In the genomic region with DNA sequence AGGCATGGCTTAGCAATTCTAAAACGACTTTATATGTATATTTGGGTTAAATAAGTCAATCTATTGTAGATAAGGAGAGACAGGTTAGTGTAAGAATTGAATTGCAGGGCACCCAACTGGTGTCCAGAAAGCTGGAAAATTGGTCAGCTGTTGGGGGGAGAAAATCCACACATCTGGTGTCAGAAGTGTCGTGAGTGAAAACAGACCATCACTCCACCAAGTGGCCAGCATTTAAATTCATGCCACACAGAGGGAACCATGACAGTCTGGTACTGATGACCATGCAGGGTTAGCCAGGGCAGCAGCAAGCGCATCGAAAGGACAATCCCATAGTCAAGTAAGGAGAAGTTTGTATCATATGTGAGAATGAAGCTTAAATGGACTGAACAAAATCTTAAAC, we compare ENCODE assay signal across 9 cellular contexts. TPM values are rescaled to one million over a fixed set of nuclear protein-coding genes. Genes with fewer than 3 reads are reported as not detected.
A peak's percentile ranks its signal among the peaks of the same experiment; 100 is the strongest.
DNase-seq lines count a peak whose midpoint lies in the region; ATAC-seq and TF ChIP-seq lines count a peak whose summit lies in the region.
"Had no signal": no experiment of that assay in that cellular context is flagged by ENCODE, and none has a peak within 500 bp of the region (broad histone marks: within the 10 kb centered on the region; RNA-seq: fewer than 3 reads in every experiment).

No MANE protein-coding gene starts in this region.

- H3K27ac Mint-ChIP-seq in stimulated activated naive CD8-positive, alpha-beta T cell treated with anti-CD3 and anti-CD28 coated beads, Interleukin-15, Interleukin-2, amounts not matched to agents 100 ng/mL and 50 ng/mL, for 24 hours, result peak overlapping the region; percentile 50
- H3K27ac Mint-ChIP-seq in activated B cell treated with CpG ODN at 0.5 μM for 24 hours, result no peak overlapping the region
- peak overlapping the region; percentile 69 to 82 (median 70) for H3K27ac Mint-ChIP-seq in immature natural killer cell

- DNase-seq in stimulated activated naive CD8-positive, alpha-beta T cell treated with anti-CD3 and anti-CD28 coated beads, Interleukin-15, Interleukin-2, amounts not matched to agents 100 U/mL and 50 U/mL, for 24 hours, result no peak
- DNase-seq in activated B cell treated with CpG ODN at 0.5 μM for 24 hours, result no peak
- DNase-seq in immature natural killer cell, result no peak
- no peak for DNase-seq in NCI-H2196 (lab: John Stamatoyannopoulos, UW; ENCODE audit: unreplicated experiment)
- DNase-seq in NCI-H1694 treated with DMSO at 0.1 percent for 48 hours (lab: John Stamatoyannopoulos, UW), result no peak
- DNase-seq: DMS79 treated with DMSO at 0.1 percent for 48 hours had no signal

- H3K4me1 Mint-ChIP-seq in stimulated activated naive CD8-positive, alpha-beta T cell treated with anti-CD3 and anti-CD28 coated beads, Interleukin-15, Interleukin-2, amounts not matched to agents 100 ng/mL and 50 ng/mL, for 24 hours (ENCODE audit: low read depth), result peaks cover 20% of the 10 kb centered on the region
- peaks cover 12% of the 10 kb centered on the region for H3K4me1 Mint-ChIP-seq in activated B cell treated with CpG ODN at 0.5 μM for 24 hours
- H3K4me1 Mint-ChIP-seq in immature natural killer cell, result peaks cover 7 to 17% of the 10 kb centered on the region in 2 donors

- no peaks in the 10 kb centered on the region for H3K9me3 Mint-ChIP-seq in stimulated activated naive CD8-positive, alpha-beta T cell treated with anti-CD3 and anti-CD28 coated beads, Interleukin-15, Interleukin-2, amounts not matched to agents 100 ng/mL and 50 ng/mL, for 24 hours
- H3K9me3 Mint-ChIP-seq in activated B cell treated with CpG ODN at 0.5 μM for 24 hours, result no peaks in the 10 kb centered on the region
- H3K9me3 Mint-ChIP-seq in immature natural killer cell, result no peaks in the 10 kb centered on the region

- no peak for TF ChIP-seq CTCF in activated B cell treated with CpG ODN at 0.5 μM for 24 hours (IDR thresholded peaks at IDR 0.05)

- POLR2A ChIA-PET in activated B cell treated with CpG ODN at 0.5 μM for 24 hours (lab: Charles Lee), result no interaction called here

- H3K4me3 Mint-ChIP-seq in stimulated activated naive CD8-positive, alpha-beta T cell treated with anti-CD3 and anti-CD28 coated beads, Interleukin-15, Interleukin-2, amounts not matched to agents 100 ng/mL and 50 ng/mL, for 24 hours, result no peak overlapping the region
- H3K4me3 Mint-ChIP-seq in activated B cell treated with CpG ODN at 0.5 μM for 24 hours (no peak overlapping the region), immature natural killer cell (no peak overlapping the region)

- CTCF ChIA-PET in activated B cell treated with CpG ODN at 0.5 μM for 24 hours (lab: Charles Lee), result interaction anchor here (0.9 to 2.1 kb wide), 4 partner anchors 15 to 273 kb away, joined by 3 to 7 read pairs (median 5); no protein-coding TSS in a partner anchor

- ATAC-seq in stimulated activated naive CD8-positive, alpha-beta T cell treated with anti-CD3 and anti-CD28 coated beads, Interleukin-15, Interleukin-2, amounts not matched to agents 100 U/mL and 50 U/mL, for 24 hours, result no peak
- ATAC-seq in activated B cell treated with CpG ODN at 0.5 μM for 24 hours (ENCODE audit: low read depth), result peak; percentile 37
- no peak for ATAC-seq in HG03520 (IDR thresholded peaks at IDR 0.05; ENCODE audit: unreplicated experiment)
- ATAC-seq in GM19467 (IDR thresholded peaks at IDR 0.05; ENCODE audit: unreplicated experiment), result no peak

- peaks cover 39% of the 10 kb centered on the region for H3K36me3 Mint-ChIP-seq in stimulated activated naive CD8-positive, alpha-beta T cell treated with anti-CD3 and anti-CD28 coated beads, Interleukin-15, Interleukin-2, amounts not matched to agents 100 ng/mL and 50 ng/mL, for 24 hours (ENCODE audit: low read depth)
- H3K36me3 Mint-ChIP-seq in activated B cell treated with CpG ODN at 0.5 μM for 24 hours (ENCODE audit: low read depth) (peaks cover 36% of the 10 kb centered on the region), immature natural killer cell (peaks cover 7 to 29% (median 21%) of the 10 kb centered on the region in 3 donors)

- no peaks in the 10 kb centered on the region for H3K27me3 Mint-ChIP-seq in stimulated activated naive CD8-positive, alpha-beta T cell treated with anti-CD3 and anti-CD28 coated beads, Interleukin-15, Interleukin-2, amounts not matched to agents 100 ng/mL and 50 ng/mL, for 24 hours
- H3K27me3 Mint-ChIP-seq in activated B cell treated with CpG ODN at 0.5 μM for 24 hours, result no peaks in the 10 kb centered on the region
- H3K27me3 Mint-ChIP-seq in immature natural killer cell (ENCODE audit: low read depth in 3 of 3), result no peaks in the 10 kb centered on the region

- intact Hi-C loops in activated B cell treated with CpG ODN at 0.5 μM for 24 hours (cut with micrococcal nuclease), result loop anchor here (2.0 to 5.0 kb wide), 2 partner anchors 74 to 272 kb away; no protein-coding TSS in a partner anchor

RNA-seq across cellular contexts. Expression of a gene that starts 11.7 kb away (rescaled TPM):
- 12.0 and 13.5 TPM in 2 replicates for total RNA-seq in activated B cell treated with CpG ODN at 0.5 μM for 24 hours
- polyA plus RNA-seq in immature natural killer cell, result 10 to 100 TPM; 13.0 to 49.0 (median 14.0) TPM

RNA-seq across cellular contexts. Expression of a gene that starts 18.8 kb away (rescaled TPM):
- 26.3 and 31.4 TPM in 2 replicates for total RNA-seq in activated B cell treated with CpG ODN at 0.5 μM for 24 hours
- polyA plus RNA-seq in immature natural killer cell, result 1 to 10 TPM in 1 of 3 donors, under 1 TPM in 2; 0.19 to 1.4 (median 0.43) TPM

RNA-seq across cellular contexts. Expression of a gene that starts 18.8 kb away (rescaled TPM):
- 85.6 and 91.6 TPM in 2 replicates for total RNA-seq in activated B cell treated with CpG ODN at 0.5 μM for 24 hours
- 10 to 100 TPM; 23.2 to 50.4 (median 34.4) TPM for polyA plus RNA-seq in immature natural killer cell
